In the genomic region with DNA sequence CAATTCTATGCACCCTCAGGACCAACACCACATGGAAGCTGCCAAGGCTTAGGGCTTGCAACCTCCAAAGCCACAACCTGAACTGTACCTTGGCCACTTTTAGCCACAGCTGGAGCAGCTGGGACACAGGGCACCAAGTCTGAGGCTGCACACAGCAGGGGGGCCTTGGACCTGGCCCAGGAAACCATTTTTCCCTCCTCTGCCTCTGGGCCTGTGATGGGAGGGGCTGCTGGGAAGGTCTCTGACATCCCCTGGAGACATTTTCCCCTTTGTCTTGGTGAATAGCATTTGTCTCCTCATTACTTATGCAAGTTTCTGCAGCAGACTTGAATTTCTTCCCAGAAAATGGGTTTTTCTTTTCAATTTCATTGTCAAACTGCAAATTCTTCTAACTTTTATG, we compare ENCODE assay signal across 33 cellular contexts. TPM values are rescaled to one million over a fixed set of nuclear protein-coding genes. Genes with fewer than 3 reads are reported as not detected.
DNase-seq lines count a peak whose midpoint lies in the region; ATAC-seq and TF ChIP-seq lines count a peak whose summit lies in the region.
"Had no signal": no experiment of that assay in that cellular context is flagged by ENCODE, and none has a peak within 500 bp of the region (broad histone marks: within the 10 kb centered on the region; RNA-seq: fewer than 3 reads in every experiment).

No MANE protein-coding gene starts in this region.

- peak; percentile 65 for DNase-seq in A673 (ENCODE audit: low spot score)
- peak; percentile 13 for DNase-seq in GM23338 (ENCODE audit: low spot score)
- DNase-seq in effector CD4-positive, alpha-beta T cell = no peak
- no peak for DNase-seq in COLO829 (ENCODE audit: low spot score)
- DNase-seq in neural progenitor cell (ENCODE audit: low spot score) = no peak
- DNase-seq: 8988T; ACHN; AML-193; BE2C; C1 segment of cervical spinal cord; Caco-2; Calu3; CD4-positive, alpha-beta memory T cell; CD4-positive, alpha-beta T cell; CD4-positive, CD25-positive, alpha-beta regulatory T cell; CD8-positive, alpha-beta memory T cell; CD8-positive, alpha-beta T cell; COR-L47; DMS 273 treated with DMSO at 0.1 percent for 48 hours; DMS153; DMS53; DMS79; DMS79 treated with DMSO at 0.1 percent for 48 hours; DND-41; EL had no signal

- BruUV-seq in A673 (replicated peaks; lab: Mats Ljungman, UMichigan) = no TSS peak

- H3K4me1 Mint-ChIP-seq in GM23338 = peaks cover 9% of the 10 kb centered on the region
- H3K4me1 Mint-ChIP-seq in neural progenitor cell = peaks cover 3% of the 10 kb centered on the region
- H3K4me1 Mint-ChIP-seq: B cell; CD14-positive monocyte; CD4-positive, alpha-beta memory T cell; CD4-positive, CD25-positive, alpha-beta regulatory T cell; CD8-positive, alpha-beta memory T cell had no signal

- H2AFZ ChIP-seq in GM23338 = no peak overlapping the region
- H2AFZ ChIP-seq in neural progenitor cell (replicated peaks) = no peak overlapping the region

- H3K27me3 ChIP-seq in A673 (replicated peaks; ENCODE audit: insufficient read depth, low read depth, low read length, poor library complexity) = no peaks in the 10 kb centered on the region
- no peaks in the 10 kb centered on the region for H3K27me3 ChIP-seq in GM23338 (ENCODE audit: insufficient read depth)
- no peaks in the 10 kb centered on the region for H3K27me3 ChIP-seq in neural progenitor cell
- H3K27me3 ChIP-seq: BE2C; BLaER1; BLaER1 treated with 17β-estradiol and CSF1 and Interleukin-3, amounts not matched to agents 10 nM and 100 nM had no signal

- H4K20me1 ChIP-seq in GM23338 (replicated peaks; ENCODE audit: insufficient read depth) (no peaks in the 10 kb centered on the region), neural progenitor cell (ENCODE audit: low read depth) (no peaks in the 10 kb centered on the region)
- H4K20me1 ChIP-seq: BLaER1; BLaER1 treated with 17β-estradiol and CSF1 and Interleukin-3, amounts not matched to agents 10 nM and 100 nM had no signal

- H3K9me3 ChIP-seq in A673 (ENCODE audit: low read depth, low read length, poor library complexity, severe bottlenecking) (no peaks in the 10 kb centered on the region), HEK293 (ENCODE audit: control insufficient read depth, insufficient read depth, low read depth, low read length) (no peaks in the 10 kb centered on the region), neural progenitor cell (ENCODE audit: low read depth) (no peaks in the 10 kb centered on the region)
- H3K9me3 ChIP-seq: A549, BE2C, BLaER1, Caco-2 had no signal

- peaks cover 10% of the 10 kb centered on the region for H3K4me1 ChIP-seq in A673 (ENCODE audit: insufficient read depth, low read length, poor library complexity, severe bottlenecking)
- peaks cover 11% of the 10 kb centered on the region for H3K4me1 ChIP-seq in GM23338 (ENCODE audit: insufficient read depth)
- no peaks in the 10 kb centered on the region for H3K4me1 ChIP-seq in HEK293 (ENCODE audit: control insufficient read depth, insufficient read depth, low read length)
- peaks cover 12% of the 10 kb centered on the region for H3K4me1 ChIP-seq in neural progenitor cell
- H3K4me1 ChIP-seq: BE2C; BLaER1; BLaER1 treated with 17β-estradiol and CSF1 and Interleukin-3, amounts not matched to agents 10 nM and 100 nM; Caco-2 had no signal

- peaks cover 16% of the 10 kb centered on the region for H3K9me2 ChIP-seq in GM23338 (ENCODE audit: insufficient read depth)

- ATAC-seq in GM23338 = no peak
- ATAC-seq: A549; CD8-positive, alpha-beta T cell had no signal

- H3K36me3 ChIP-seq in A673 (ENCODE audit: insufficient read depth, low read length, poor library complexity, severe bottlenecking) (no peaks in the 10 kb centered on the region), GM23338 (ENCODE audit: insufficient read depth) (no peaks in the 10 kb centered on the region; the same call in 1 of the 2 replicates), HEK293 (ENCODE audit: control insufficient read depth in 2 of 2, insufficient read depth in 1 of 2, low read length in 2 of 2) (no peaks in the 10 kb centered on the region), neural progenitor cell (no peaks in the 10 kb centered on the region)
- H3K36me3 ChIP-seq: BE2C; BLaER1; BLaER1 treated with 17β-estradiol and CSF1 and Interleukin-3, amounts not matched to agents 10 nM and 100 nM had no signal

- TF ChIP-seq CTCF in A673 (conservative IDR thresholded peaks at IDR 0.05; ENCODE audit: low read depth, low read length) (no peak), GM23338 (conservative IDR thresholded peaks at IDR 0.05; ENCODE audit: low read depth in 2 of 2) (no peak), HEK293 (tag by site-specific recombination; IDR thresholded peaks at IDR 0.05) (no peak), neural progenitor cell (IDR thresholded peaks at IDR 0.05) (no peak)

- POLR2A ChIA-PET in A673 (lab: Charles Lee; ENCODE audit: low non-redundant PET) (no interaction called here), HEK293 (lab: Yijun Ruan, JAX) (no interaction called here)

- intact Hi-C loops in A673 (cut with micrococcal nuclease; ENCODE audit: unreplicated experiment) = no loop called here

- H3F3A ChIP-seq in GM23338 (replicated peaks; ENCODE audit: low read depth) = no peaks in the 10 kb centered on the region
- peaks cover 9% of the 10 kb centered on the region for H3F3A ChIP-seq in neural progenitor cell (ENCODE audit: low read depth)

- H3K9ac ChIP-seq in neural progenitor cell = no peak overlapping the region
- H3K9ac ChIP-seq: BLaER1; BLaER1 treated with 17β-estradiol and CSF1 and Interleukin-3, amounts not matched to agents 10 nM and 100 nM had no signal

- CTCF ChIA-PET in A673 (lab: Charles Lee) (no interaction called here), HEK293 (lab: Yijun Ruan, JAX) (no interaction called here)

- H3K27me3 Mint-ChIP-seq in GM23338 (ENCODE audit: insufficient read depth, low read depth, poor library complexity) = peaks cover 7% of the 10 kb centered on the region
- no peaks in the 10 kb centered on the region for H3K27me3 Mint-ChIP-seq in neural progenitor cell (ENCODE audit: insufficient read depth, low read depth)

- H3K4me3 ChIP-seq in A673 (ENCODE audit: low read depth, low read length, poor library complexity, severe bottlenecking) (no peak overlapping the region), GM23338 (no peak overlapping the region), HEK293 (ENCODE audit: low read depth, low read length) (no peak overlapping the region), neural progenitor cell (no peak overlapping the region)
- H3K4me3 ChIP-seq: A549; BLaER1; BLaER1 treated with 17β-estradiol and CSF1 and Interleukin-3, amounts not matched to agents 10 nM and 100 nM had no signal

- H3K36me3 Mint-ChIP-seq in GM23338 (ENCODE audit: low read depth) (peaks cover 30% of the 10 kb centered on the region), neural progenitor cell (peaks cover 73% of the 10 kb centered on the region)
- H3K36me3 Mint-ChIP-seq: CD14-positive monocyte; CD4-positive, alpha-beta memory T cell; CD4-positive, CD25-positive, alpha-beta regulatory T cell; CD8-positive, alpha-beta T cell had no signal

- H3K79me2 ChIP-seq in GM23338 (replicated peaks; ENCODE audit: insufficient read depth) = no peaks in the 10 kb centered on the region
- peaks cover 15% of the 10 kb centered on the region for H3K79me2 ChIP-seq in neural progenitor cell (ENCODE audit: low read depth)

- H3K4me2 ChIP-seq in GM23338 = no peak overlapping the region
- no peak overlapping the region for H3K4me2 ChIP-seq in neural progenitor cell
- H3K4me2 ChIP-seq: A549; BLaER1; BLaER1 treated with 17β-estradiol and CSF1 and Interleukin-3, amounts not matched to agents 10 nM and 100 nM had no signal

- H3K27ac ChIP-seq in A673 (ENCODE audit: low read depth, low read length, poor library complexity, severe bottlenecking) (no peak overlapping the region), GM23338 (ENCODE audit: low read depth) (no peak overlapping the region), HEK293 (ENCODE audit: extremely low read depth, low read depth, low read length) (no peak overlapping the region), neural progenitor cell (no peak overlapping the region)
- H3K27ac ChIP-seq: 22Rv1; A549; BLaER1; BLaER1 treated with 17β-estradiol and CSF1 and Interleukin-3, amounts not matched to agents 10 nM and 100 nM; C4-2B had no signal

- H3K4me3 Mint-ChIP-seq in GM23338 = no peak overlapping the region
- no peak overlapping the region for H3K4me3 Mint-ChIP-seq in neural progenitor cell
- H3K4me3 Mint-ChIP-seq: B cell; CD14-positive monocyte; CD4-positive, alpha-beta memory T cell; CD4-positive, alpha-beta T cell; CD4-positive, CD25-positive, alpha-beta regulatory T cell; CD8-positive, alpha-beta memory T cell; CD8-positive, alpha-beta T cell had no signal

- no peak overlapping the region for H3K27ac Mint-ChIP-seq in GM23338
- H3K27ac Mint-ChIP-seq in neural progenitor cell = no peak overlapping the region
- H3K27ac Mint-ChIP-seq: B cell; CD14-positive monocyte; CD4-positive, alpha-beta memory T cell; CD4-positive, alpha-beta T cell; CD4-positive, CD25-positive, alpha-beta regulatory T cell; CD8-positive, alpha-beta memory T cell; CD8-positive, alpha-beta T cell had no signal

- peaks cover 30% of the 10 kb centered on the region for H3K9me3 Mint-ChIP-seq in GM23338
- peaks cover 45% of the 10 kb centered on the region for H3K9me3 Mint-ChIP-seq in neural progenitor cell
- H3K9me3 Mint-ChIP-seq: CD8-positive, alpha-beta T cell had no signal

TF ChIP-seq in HEK293, 187 proteins besides CTCF, POLR2A, EP300 and RAD21:
- TF ChIP-seq ZNF621 (tag by site-specific recombination; IDR thresholded peaks at IDR 0.05) (no peak), ZNF585B (tag by site-specific recombination; IDR thresholded peaks at IDR 0.05) (peak; percentile 94)
TF ChIP-seq in HEK293: peak in this region for 1.

RNA-seq across cellular contexts. Expression of a gene that starts 13.0 kb away (rescaled TPM):
- total RNA-seq in A673 (2021) = 66.4 and 67.1 TPM in 2 replicates
- total RNA-seq in GM23338 (2014; rRNA removed; shearing (Covaris generic)) = 26.7 and 33.0 TPM in 2 replicates
- polyA plus RNA-seq in GM23338 (2016; fragmentation: Nextera tagmentation; extraction: Ambion mirVana) = 20.6 and 22.1 TPM in 2 replicates
- total RNA-seq in neural progenitor cell (ENCODE audit: low replicate concordance) = 362 and 601 TPM in 2 replicates
- total RNA-seq: B cell; CD4-positive, CD25-positive, alpha-beta regulatory T cell; CD8-positive, alpha-beta memory T cell had no signal
- polyA plus RNA-seq: CD4-positive, CD25-positive, alpha-beta regulatory T cell had no signal

Comparison
In these comparisons a context has a peak if more than half of its experiments do, and no peak if none do; other contexts are left out.
1. DNase-seq: peak in A673 (single experiment) and GM23338 (single experiment); none in effector CD4-positive, alpha-beta T cell (single experiment), COLO829 (single experiment) and neural progenitor cell (single experiment).